Comparison of ENCODE assay signal across 16 cellular contexts in genomic region chr9:137955224-137955570, GRCh38.
A peak's percentile ranks its signal among the peaks of the same experiment; 100 is the strongest.
DNase-seq lines count a peak whose midpoint lies in the region; TF ChIP-seq lines count a peak whose summit lies in the region.
"Had no signal": no experiment of that assay in that cellular context is flagged by ENCODE, and none has a peak within 500 bp of the region (broad histone marks: within the 10 kb centered on the region; RNA-seq: fewer than 3 reads in every experiment).

No MANE protein-coding gene starts in this region.

- H3K4me1 Mint-ChIP-seq in osteocyte (ENCODE audit: unreplicated experiment) (no peaks in the 10 kb centered on the region), endothelial cell (ENCODE audit: unreplicated experiment) (no peaks in the 10 kb centered on the region)
- H3K4me1 Mint-ChIP-seq: CD4-positive, CD25-positive, alpha-beta regulatory T cell; CD8-positive, alpha-beta memory T cell had no signal

- H3K4me3 Mint-ChIP-seq in osteocyte (ENCODE audit: unreplicated experiment) = no peak overlapping the region
- no peak overlapping the region for H3K4me3 Mint-ChIP-seq in endothelial cell (ENCODE audit: unreplicated experiment)
- H3K4me3 Mint-ChIP-seq: CD4-positive, CD25-positive, alpha-beta regulatory T cell; CD8-positive, alpha-beta memory T cell; HFFc6 had no signal

- H3K27me3 Mint-ChIP-seq in osteocyte (ENCODE audit: unreplicated experiment) = peaks cover 2% of the 10 kb centered on the region
- peaks cover 12% of the 10 kb centered on the region for H3K27me3 Mint-ChIP-seq in endothelial cell (ENCODE audit: unreplicated experiment)

- no peaks in the 10 kb centered on the region for H3K36me3 Mint-ChIP-seq in osteocyte (ENCODE audit: unreplicated experiment)
- peaks cover 5% of the 10 kb centered on the region for H3K36me3 Mint-ChIP-seq in endothelial cell (ENCODE audit: low read depth, unreplicated experiment)
- H3K36me3 Mint-ChIP-seq: CD4-positive, CD25-positive, alpha-beta regulatory T cell; CD8-positive, alpha-beta memory T cell had no signal

- no peak overlapping the region for H3K27ac Mint-ChIP-seq in osteocyte (ENCODE audit: unreplicated experiment)
- H3K27ac Mint-ChIP-seq in endothelial cell (ENCODE audit: unreplicated experiment) = no peak overlapping the region
- H3K27ac Mint-ChIP-seq: CD4-positive, CD25-positive, alpha-beta regulatory T cell; CD8-positive, alpha-beta memory T cell; HFFc6 had no signal

- peak; percentile 10 for DNase-seq in D341Med (ENCODE audit: low spot score)
- peak; percentile 13 for DNase-seq in GM13977 (ENCODE audit: low spot score)
- peak; percentile 0 for DNase-seq in germinal center (ENCODE audit: low spot score)
- DNase-seq in osteocyte (ENCODE audit: extremely low spot score, unreplicated experiment) = peak; percentile 64
- no peak for DNase-seq in kidney tubule cell (ENCODE audit: low spot score)
- DNase-seq in kidney glomerular epithelial cell (lab: John Stamatoyannopoulos, UW) = no peak
- DNase-seq in NCI-H187 treated with DMSO at 0.1 percent for 48 hours (lab: John Stamatoyannopoulos, UW) = no peak
- DNase-seq in endothelial cell (ENCODE audit: low spot score) = no peak
- DNase-seq: 8988T; BE2C; CD4-positive, CD25-positive, alpha-beta regulatory T cell; CD8-positive, alpha-beta memory T cell; COR-L47; GDM1; GM23248; HFFc6 had no signal

- TF ChIP-seq CTCF in GM13977 (IDR thresholded peaks at IDR 0.05; ENCODE audit: extremely low read depth, insufficient read depth, missing control alignments) = no peak
- TF ChIP-seq CTCF in osteocyte (IDR thresholded peaks at IDR 0.05) = no peak
- TF ChIP-seq CTCF in endothelial cell (IDR thresholded peaks at IDR 0.05; ENCODE audit: unreplicated experiment) = no peak

- in situ Hi-C loops in GM13977 (cut with MboI; ENCODE audit: low pct_unique_long_range_greater_than_20kb, low sequenced_read_pairs, unreplicated experiment) = no loop called here

- no peaks in the 10 kb centered on the region for H3K9me3 Mint-ChIP-seq in osteocyte (ENCODE audit: unreplicated experiment)
- no peaks in the 10 kb centered on the region for H3K9me3 Mint-ChIP-seq in endothelial cell (ENCODE audit: unreplicated experiment)

Comparison
In these comparisons a context has a peak if more than half of its experiments do, and no peak if none do; other contexts are left out.
1. DNase-seq: peak in D341Med (single experiment), GM13977 (single experiment), germinal center (single experiment) and osteocyte (single experiment); none in kidney tubule cell (single experiment), kidney glomerular epithelial cell (single experiment), NCI-H187 treated with DMSO at 0.1 percent for 48 hours (single experiment) and endothelial cell (single experiment).